Comparison of ENCODE assay signal across 13 cellular contexts in the genomic region with DNA sequence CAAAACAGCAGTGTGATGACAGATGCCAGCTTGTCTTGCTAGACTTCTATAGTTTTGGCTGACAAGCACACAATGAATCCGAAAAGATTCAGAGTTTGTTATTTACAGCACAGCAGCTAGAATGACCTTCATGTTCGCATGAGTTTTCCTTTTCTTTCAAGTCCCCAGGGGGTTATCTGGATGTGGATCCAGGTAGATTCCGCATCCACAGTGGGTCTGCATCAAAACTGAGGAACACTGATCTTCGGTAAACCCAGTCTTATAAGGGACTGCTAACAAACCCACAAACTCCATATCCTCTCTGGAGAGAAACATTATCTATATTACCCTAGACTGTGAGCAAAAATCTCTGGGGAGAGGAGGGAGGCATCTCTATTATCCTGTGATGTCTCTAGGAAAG.
DNase-seq lines count a peak whose midpoint lies in the region; ATAC-seq and TF ChIP-seq lines count a peak whose summit lies in the region.
"Had no signal": no experiment of that assay in that cellular context is flagged by ENCODE, and none has a peak within 500 bp of the region (broad histone marks: within the 10 kb centered on the region; RNA-seq: fewer than 3 reads in every experiment).

No MANE protein-coding gene starts in this region.

- CTCF ChIA-PET in WTC11 (lab: Charles Lee), result interaction anchor here (1.0 kb wide), 1 partner anchor 34 kb away, joined by 3 read pairs; no protein-coding TSS in a partner anchor
- CTCF ChIA-PET in activated CD4-positive, alpha-beta memory T cell treated with anti-CD3 and anti-CD28 coated beads, Interleukin-2, amount 10 ng/mL, durations not matched to agents 7 days and 5 days (lab: Charles Lee), result no interaction called here

- no peaks in the 10 kb centered on the region for H3K9me3 ChIP-seq in neuron (ENCODE audit: low read length)
- H3K9me3 ChIP-seq: A549, BE2C had no signal

- H3K4me1 ChIP-seq in neuron (ENCODE audit: insufficient read depth, low read length), result peaks cover 5% of the 10 kb centered on the region
- H3K4me1 ChIP-seq: A549, BE2C had no signal

- no peak for DNase-seq in WTC11 (ENCODE audit: low spot score)
- peak; percentile 2 for DNase-seq in iPS DF 4.7 (ENCODE audit: extremely low read depth, low spot score)
- DNase-seq in activated CD4-positive, alpha-beta memory T cell treated with anti-CD3 and anti-CD28 coated beads, Interleukin-2, amount 10 ng/mL, durations not matched to agents 7 days and 5 days, result no peak
- DNase-seq in stimulated activated CD4-positive, alpha-beta T cell treated with anti-CD3 and anti-CD28 coated beads, Interleukin-2, amount 100 ng/mL, for 24 hours, result no peak
- no peak for DNase-seq in HT-29 (ENCODE audit: low spot score)
- DNase-seq: BE2C; CD4-positive, alpha-beta memory T cell; DMS79; GM23248; H7 had no signal

- peak; percentile 63 for ATAC-seq in WTC11
- ATAC-seq: A549, GM12878 had no signal

- no peaks in the 10 kb centered on the region for H3K36me3 ChIP-seq in neuron (ENCODE audit: insufficient read depth, low read length)
- H3K36me3 ChIP-seq: BE2C had no signal

- no peak overlapping the region for H3K4me3 Mint-ChIP-seq in WTC11
- H3K4me3 Mint-ChIP-seq in activated CD4-positive, alpha-beta memory T cell treated with anti-CD3 and anti-CD28 coated beads, Interleukin-2, amount 10 ng/mL, durations not matched to agents 7 days and 5 days, result no peak overlapping the region
- H3K4me3 Mint-ChIP-seq: CD4-positive, alpha-beta memory T cell had no signal

- peaks cover 10% of the 10 kb centered on the region for H3K4me1 Mint-ChIP-seq in WTC11
- no peaks in the 10 kb centered on the region for H3K4me1 Mint-ChIP-seq in activated CD4-positive, alpha-beta memory T cell treated with anti-CD3 and anti-CD28 coated beads, Interleukin-2, amount 10 ng/mL, durations not matched to agents 7 days and 5 days
- H3K4me1 Mint-ChIP-seq: CD4-positive, alpha-beta memory T cell had no signal

- POLR2A ChIA-PET in WTC11 (lab: Charles Lee), result no interaction called here
- POLR2A ChIA-PET in activated CD4-positive, alpha-beta memory T cell treated with anti-CD3 and anti-CD28 coated beads, Interleukin-2, amount 10 ng/mL, durations not matched to agents 7 days and 5 days (lab: Charles Lee), result no interaction called here

- no peaks in the 10 kb centered on the region for H3K27me3 Mint-ChIP-seq in WTC11 (ENCODE audit: low read depth)
- no peaks in the 10 kb centered on the region for H3K27me3 Mint-ChIP-seq in activated CD4-positive, alpha-beta memory T cell treated with anti-CD3 and anti-CD28 coated beads, Interleukin-2, amount 10 ng/mL, durations not matched to agents 7 days and 5 days

- no peaks in the 10 kb centered on the region for H3K9me3 Mint-ChIP-seq in WTC11
- H3K9me3 Mint-ChIP-seq in activated CD4-positive, alpha-beta memory T cell treated with anti-CD3 and anti-CD28 coated beads, Interleukin-2, amount 10 ng/mL, durations not matched to agents 7 days and 5 days, result peaks cover 3% of the 10 kb centered on the region

- no peak overlapping the region for H3K27ac Mint-ChIP-seq in WTC11
- H3K27ac Mint-ChIP-seq in activated CD4-positive, alpha-beta memory T cell treated with anti-CD3 and anti-CD28 coated beads, Interleukin-2, amount 10 ng/mL, durations not matched to agents 7 days and 5 days, result no peak overlapping the region
- H3K27ac Mint-ChIP-seq: CD4-positive, alpha-beta memory T cell had no signal

- H3K27me3 ChIP-seq in neuron (ENCODE audit: insufficient read depth, low read length), result no peaks in the 10 kb centered on the region
- H3K27me3 ChIP-seq: BE2C had no signal

- H2AFZ ChIP-seq in neuron (ENCODE audit: low read depth, low read length), result peak overlapping the region; percentile 32
- H2AFZ ChIP-seq: GM23248 had no signal

- H3K4me3 ChIP-seq in neuron (ENCODE audit: low read length), result no peak overlapping the region
- H3K4me3 ChIP-seq: A549, GM12878, GM23248 had no signal

- TF ChIP-seq CTCF in WTC11 (IDR thresholded peaks at IDR 0.05), result no peak

- H3K36me3 Mint-ChIP-seq in WTC11, result no peaks in the 10 kb centered on the region
- no peaks in the 10 kb centered on the region for H3K36me3 Mint-ChIP-seq in activated CD4-positive, alpha-beta memory T cell treated with anti-CD3 and anti-CD28 coated beads, Interleukin-2, amount 10 ng/mL, durations not matched to agents 7 days and 5 days (ENCODE audit: low read depth)
- H3K36me3 Mint-ChIP-seq: CD4-positive, alpha-beta memory T cell had no signal

TF ChIP-seq in WTC11, 78 proteins besides CTCF, POLR2A, EP300 and RAD21 (continues in another document):
- no peak for TF ChIP-seq TP53 (CRISPR knock-in tag; IDR thresholded peaks at IDR 0.05)
- no peak for TF ChIP-seq FOXJ3 (CRISPR knock-in tag; IDR thresholded peaks at IDR 0.05; ENCODE audit: borderline replicate concordance)
- TF ChIP-seq, protein P1, sequence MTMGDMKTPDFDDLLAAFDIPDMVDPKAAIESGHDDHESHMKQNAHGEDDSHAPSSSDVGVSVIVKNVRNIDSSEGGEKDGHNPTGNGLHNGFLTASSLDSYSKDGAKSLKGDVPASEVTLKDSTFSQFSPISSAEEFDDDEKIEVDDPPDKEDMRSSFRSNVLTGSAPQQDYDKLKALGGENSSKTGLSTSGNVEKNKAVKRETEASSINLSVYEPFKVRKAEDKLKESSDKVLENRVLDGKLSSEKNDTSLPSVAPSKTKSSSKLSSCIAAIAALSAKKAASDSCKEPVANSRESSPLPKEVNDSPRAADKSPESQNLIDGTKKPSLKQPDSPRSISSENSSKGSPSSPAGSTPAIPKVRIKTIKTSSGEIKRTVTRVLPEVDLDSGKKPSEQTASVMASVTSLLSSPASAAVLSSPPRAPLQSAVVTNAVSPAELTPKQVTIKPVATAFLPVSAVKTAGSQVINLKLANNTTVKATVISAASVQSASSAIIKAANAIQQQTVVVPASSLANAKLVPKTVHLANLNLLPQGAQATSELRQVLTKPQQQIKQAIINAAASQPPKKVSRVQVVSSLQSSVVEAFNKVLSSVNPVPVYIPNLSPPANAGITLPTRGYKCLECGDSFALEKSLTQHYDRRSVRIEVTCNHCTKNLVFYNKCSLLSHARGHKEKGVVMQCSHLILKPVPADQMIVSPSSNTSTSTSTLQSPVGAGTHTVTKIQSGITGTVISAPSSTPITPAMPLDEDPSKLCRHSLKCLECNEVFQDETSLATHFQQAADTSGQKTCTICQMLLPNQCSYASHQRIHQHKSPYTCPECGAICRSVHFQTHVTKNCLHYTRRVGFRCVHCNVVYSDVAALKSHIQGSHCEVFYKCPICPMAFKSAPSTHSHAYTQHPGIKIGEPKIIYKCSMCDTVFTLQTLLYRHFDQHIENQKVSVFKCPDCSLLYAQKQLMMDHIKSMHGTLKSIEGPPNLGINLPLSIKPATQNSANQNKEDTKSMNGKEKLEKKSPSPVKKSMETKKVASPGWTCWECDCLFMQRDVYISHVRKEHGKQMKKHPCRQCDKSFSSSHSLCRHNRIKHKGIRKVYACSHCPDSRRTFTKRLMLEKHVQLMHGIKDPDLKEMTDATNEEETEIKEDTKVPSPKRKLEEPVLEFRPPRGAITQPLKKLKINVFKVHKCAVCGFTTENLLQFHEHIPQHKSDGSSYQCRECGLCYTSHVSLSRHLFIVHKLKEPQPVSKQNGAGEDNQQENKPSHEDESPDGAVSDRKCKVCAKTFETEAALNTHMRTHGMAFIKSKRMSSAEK (CRISPR knock-in tag; IDR thresholded peaks at IDR 0.05; ENCODE audit: borderline replicate concordance), result no peak
- TF ChIP-seq, protein P2, sequence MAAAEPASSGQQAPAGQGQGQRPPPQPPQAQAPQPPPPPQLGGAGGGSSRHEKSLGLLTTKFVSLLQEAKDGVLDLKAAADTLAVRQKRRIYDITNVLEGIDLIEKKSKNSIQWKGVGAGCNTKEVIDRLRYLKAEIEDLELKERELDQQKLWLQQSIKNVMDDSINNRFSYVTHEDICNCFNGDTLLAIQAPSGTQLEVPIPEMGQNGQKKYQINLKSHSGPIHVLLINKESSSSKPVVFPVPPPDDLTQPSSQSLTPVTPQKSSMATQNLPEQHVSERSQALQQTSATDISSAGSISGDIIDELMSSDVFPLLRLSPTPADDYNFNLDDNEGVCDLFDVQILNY (CRISPR knock-in tag; IDR thresholded peaks at IDR 0.05), result no peak
- no peak for TF ChIP-seq JUN (CRISPR knock-in tag; IDR thresholded peaks at IDR 0.05)
- no peak for TF ChIP-seq TEAD4 (CRISPR knock-in tag; IDR thresholded peaks at IDR 0.05)
- no peak for TF ChIP-seq ZNF138 (CRISPR knock-in tag; conservative IDR thresholded peaks at IDR 0.05)
- TF ChIP-seq, protein P3, sequence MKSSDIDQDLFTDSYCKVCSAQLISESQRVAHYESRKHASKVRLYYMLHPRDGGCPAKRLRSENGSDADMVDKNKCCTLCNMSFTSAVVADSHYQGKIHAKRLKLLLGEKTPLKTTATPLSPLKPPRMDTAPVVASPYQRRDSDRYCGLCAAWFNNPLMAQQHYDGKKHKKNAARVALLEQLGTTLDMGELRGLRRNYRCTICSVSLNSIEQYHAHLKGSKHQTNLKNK (CRISPR knock-in tag; IDR thresholded peaks at IDR 0.05), result no peak
- no peak for TF ChIP-seq FOXP1 (CRISPR knock-in tag; IDR thresholded peaks at IDR 0.05; ENCODE audit: borderline replicate concordance)
- TF ChIP-seq RORB (CRISPR knock-in tag; IDR thresholded peaks at IDR 0.05), result no peak
- TF ChIP-seq ZBTB21 (CRISPR knock-in tag; IDR thresholded peaks at IDR 0.05; ENCODE audit: borderline replicate concordance), result no peak
- no peak for TF ChIP-seq MYBL2 (CRISPR knock-in tag; IDR thresholded peaks at IDR 0.05)
- TF ChIP-seq, protein P4, sequence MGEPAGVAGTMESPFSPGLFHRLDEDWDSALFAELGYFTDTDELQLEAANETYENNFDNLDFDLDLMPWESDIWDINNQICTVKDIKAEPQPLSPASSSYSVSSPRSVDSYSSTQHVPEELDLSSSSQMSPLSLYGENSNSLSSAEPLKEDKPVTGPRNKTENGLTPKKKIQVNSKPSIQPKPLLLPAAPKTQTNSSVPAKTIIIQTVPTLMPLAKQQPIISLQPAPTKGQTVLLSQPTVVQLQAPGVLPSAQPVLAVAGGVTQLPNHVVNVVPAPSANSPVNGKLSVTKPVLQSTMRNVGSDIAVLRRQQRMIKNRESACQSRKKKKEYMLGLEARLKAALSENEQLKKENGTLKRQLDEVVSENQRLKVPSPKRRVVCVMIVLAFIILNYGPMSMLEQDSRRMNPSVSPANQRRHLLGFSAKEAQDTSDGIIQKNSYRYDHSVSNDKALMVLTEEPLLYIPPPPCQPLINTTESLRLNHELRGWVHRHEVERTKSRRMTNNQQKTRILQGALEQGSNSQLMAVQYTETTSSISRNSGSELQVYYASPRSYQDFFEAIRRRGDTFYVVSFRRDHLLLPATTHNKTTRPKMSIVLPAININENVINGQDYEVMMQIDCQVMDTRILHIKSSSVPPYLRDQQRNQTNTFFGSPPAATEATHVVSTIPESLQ (CRISPR knock-in tag; IDR thresholded peaks at IDR 0.05), result no peak
